In the genomic region with DNA sequence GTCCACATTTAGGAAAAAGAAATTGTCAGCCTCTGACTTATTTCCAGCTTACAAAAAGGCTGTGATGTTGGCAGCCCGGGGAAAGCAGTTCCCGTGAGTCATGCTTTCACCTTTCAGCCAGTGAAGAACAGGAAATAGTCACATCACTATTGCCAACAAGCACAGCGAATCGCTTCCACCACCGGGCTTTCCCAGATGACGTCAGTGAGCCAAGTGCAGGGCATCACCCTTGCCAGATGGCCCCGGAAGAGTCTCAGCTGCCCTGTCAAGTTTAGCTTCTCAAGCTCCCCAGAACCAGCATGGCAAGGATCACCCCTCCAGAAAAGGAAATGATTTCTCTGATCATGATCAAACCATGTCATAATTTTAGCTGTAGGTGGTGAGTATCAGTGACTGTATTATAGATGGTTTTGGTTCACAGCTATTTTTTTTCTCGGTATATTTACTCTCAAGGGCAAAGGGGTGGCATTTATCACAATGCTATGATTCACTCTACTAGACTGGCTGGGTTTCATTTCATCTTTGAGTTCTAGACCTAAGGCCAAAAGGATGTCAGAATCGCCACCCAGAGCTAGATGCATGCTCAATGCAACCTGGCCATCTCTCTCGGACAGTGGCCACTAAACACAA, we compare ENCODE assay signal across 8 cellular contexts. TPM values are rescaled to one million over a fixed set of nuclear protein-coding genes. Genes with fewer than 3 reads are reported as not detected.
A peak's percentile ranks its signal among the peaks of the same experiment; 100 is the strongest.
DNase-seq lines count a peak whose midpoint lies in the region; ATAC-seq, FAIRE-seq and TF ChIP-seq lines count a peak whose summit lies in the region.

No MANE protein-coding gene starts in this region.

- H3K27me3 Mint-ChIP-seq in glutamatergic neuron (ENCODE audit: unreplicated experiment) = peaks cover 4% of the 10 kb centered on the region

- ATAC-seq in HG02588 (IDR thresholded peaks at IDR 0.05; ENCODE audit: unreplicated experiment) = peak; percentile 99

- DNase-seq in GM12892 (ENCODE audit: insufficient read length) (peak; percentile 48), NCI-H1105 (lab: John Stamatoyannopoulos, UW) (peak; percentile 67), UCSD-AML1 (lab: John Stamatoyannopoulos, UW; ENCODE audit: unreplicated experiment) (peak; percentile 65), brain pericyte (ENCODE audit: low read depth, low spot score) (peak; percentile 91), kidney (peak; percentile 91), glutamatergic neuron (no peak)
- DNase-seq in stimulated activated CD4-positive, alpha-beta T cell treated with anti-CD3 and anti-CD28 coated beads, Interleukin-2, amount 100 ng/mL, for 24 hours = peak; percentile 91 to 93

- H3K4me1 ChIP-seq in kidney (ENCODE audit: control insufficient read depth in 1 of 2, insufficient read depth in 1 of 2, low read depth in 1 of 2, low read length in 2 of 2) = peaks cover 2 to 4% of the 10 kb centered on the region in 2 donors

- H3K36me3 ChIP-seq in kidney (ENCODE audit: control insufficient read depth in 1 of 2, insufficient read depth in 2 of 2, low read length in 2 of 2) = no peaks in the 10 kb centered on the region

- no peak overlapping the region for H3K9ac ChIP-seq in kidney (ENCODE audit: low read length in 2 of 2)

- peaks cover 3% of the 10 kb centered on the region for H3K9me3 Mint-ChIP-seq in glutamatergic neuron (ENCODE audit: unreplicated experiment)

- TF ChIP-seq CTCF in kidney (IDR thresholded peaks at IDR 0.05; ENCODE audit: borderline replicate concordance, extremely low read depth, insufficient read depth) (no peak), glutamatergic neuron (IDR thresholded peaks at IDR 0.05; ENCODE audit: partially characterized antibody, unreplicated experiment) (no peak)

- H3K4me1 Mint-ChIP-seq in glutamatergic neuron (ENCODE audit: low read depth, unreplicated experiment) = peaks cover 5% of the 10 kb centered on the region

- peak overlapping the region in 1 of 2 donors; percentile 2 for H3K4me3 ChIP-seq in kidney (ENCODE audit: low read length in 2 of 2)

- H3K36me3 Mint-ChIP-seq in glutamatergic neuron (ENCODE audit: unreplicated experiment) = no peaks in the 10 kb centered on the region

- FAIRE-seq in GM12892 (lab: Jason Lieb, UNC) (peak; percentile 88), kidney (lab: Jason Lieb, UNC) (no peak)

- intact Hi-C loops in kidney (cut with DNase I) = no loop called here

- H3K4me3 Mint-ChIP-seq in glutamatergic neuron (ENCODE audit: unreplicated experiment) = no peak overlapping the region

- TF ChIP-seq POLR2A in GM12892 (IDR thresholded peaks at IDR 0.05; ENCODE audit: low read depth, low read length) = no peak

- H3K27ac ChIP-seq in kidney (ENCODE audit: low read depth in 2 of 2, low read length in 2 of 2) = peak overlapping the region in 1 of 2 donors; percentile 20

- no peak overlapping the region for H3K27ac Mint-ChIP-seq in glutamatergic neuron (ENCODE audit: unreplicated experiment)

- H3K9me3 ChIP-seq in kidney (ENCODE audit: control insufficient read depth in 1 of 2, low read length in 2 of 2) = no peaks in the 10 kb centered on the region

RNA-seq across cellular contexts. Expression of a gene that starts 32.9 kb away (rescaled TPM):
- 0.17 TPM for polyA plus RNA-seq in GM12892 (2012; ENCODE audit: missing spikeins)
- total RNA-seq in kidney (9.9 TPM), glutamatergic neuron (ENCODE audit: unreplicated experiment) (2.9 TPM)
- polyA plus RNA-seq in kidney (ENCODE audit: insufficient read depth, low read depth, low replicate concordance) = 2.4 TPM
